8 cellular contexts compared by ENCODE assay signal in genomic region chr7:64887756-64888508, GRCh38. TPM values are rescaled to one million over a fixed set of nuclear protein-coding genes. Genes with fewer than 3 reads are reported as not detected.
DNase-seq lines count a peak whose midpoint lies in the region; ATAC-seq and TF ChIP-seq lines count a peak whose summit lies in the region.

No MANE protein-coding gene starts in this region.

- peaks cover 7% of the 10 kb centered on the region for H3K9me3 ChIP-seq in neural cell (ENCODE audit: low read length)

- H3K4me1 ChIP-seq in foreskin keratinocyte (peaks cover 3% of the 10 kb centered on the region), urinary bladder (ENCODE audit: insufficient read depth) (no peaks in the 10 kb centered on the region)

- TF ChIP-seq RAD21 in neural cell (conservative IDR thresholded peaks at IDR 0.05), result no peak

- TF ChIP-seq CTCF in foreskin keratinocyte (conservative IDR thresholded peaks at IDR 0.05) (peak; percentile 39), neural cell (IDR thresholded peaks at IDR 0.05; ENCODE audit: poor library complexity, severe bottlenecking) (no peak)

- H3K27me3 ChIP-seq in foreskin keratinocyte (peaks cover 30% of the 10 kb centered on the region), neural cell (ENCODE audit: insufficient read depth, low read depth, low read length) (peaks cover 33% of the 10 kb centered on the region)

- no peaks in the 10 kb centered on the region for H3F3A ChIP-seq in neural cell (ENCODE audit: insufficient read depth, low read length, poor library complexity, severe bottlenecking)

- DNase-seq in activated effector memory CD4-positive, alpha-beta T cell treated with anti-CD3 and anti-CD28 coated beads, Interleukin-2, amount 50 U/mL, for 16 hours, result peak; percentile 75
- no peak for DNase-seq in activated effector memory CD4-positive, alpha-beta T cell treated with Interleukin-2 at 50 U/mL for 16 hours
- DNase-seq in activated CD8-positive, alpha-beta memory T cell treated with anti-CD3 and anti-CD28 coated beads for 24 hours, result peak; percentile 81
- DNase-seq in foreskin keratinocyte (no peak), NCI-H2081 treated with DMSO at 0.1 percent for 48 hours (lab: John Stamatoyannopoulos, UW) (no peak)

- H3K9me2 ChIP-seq in neural cell (ENCODE audit: insufficient read depth, low read length), result no peaks in the 10 kb centered on the region

- H3K36me3 ChIP-seq in neural cell (ENCODE audit: insufficient read depth, low read length) (no peaks in the 10 kb centered on the region), urinary bladder (ENCODE audit: insufficient read depth) (no peaks in the 10 kb centered on the region)

- H3K79me2 ChIP-seq in neural cell (replicated peaks; ENCODE audit: insufficient read depth, low read length), result no peaks in the 10 kb centered on the region

- H3K4me3 ChIP-seq in neural cell (ENCODE audit: low read length) (peak overlapping the region; percentile 58), urinary bladder (ENCODE audit: low read depth, low read length) (peak overlapping the region; percentile 41)

- no peak overlapping the region for H3K9ac ChIP-seq in neural cell (ENCODE audit: low read length)

- no peak overlapping the region for H3K4me2 ChIP-seq in neural cell (ENCODE audit: low read length)

- H2AFZ ChIP-seq in neural cell (ENCODE audit: low read depth, low read length), result no peak overlapping the region

- H3K27ac ChIP-seq in foreskin keratinocyte (no peak overlapping the region), neural cell (ENCODE audit: low read length) (no peak overlapping the region), urinary bladder (ENCODE audit: low read depth) (no peak overlapping the region)

- peak; percentile 7 for ATAC-seq in foreskin keratinocyte
- no peak for ATAC-seq in GM18858 (IDR thresholded peaks at IDR 0.05; ENCODE audit: unreplicated experiment)

- H4K20me1 ChIP-seq in neural cell (ENCODE audit: insufficient read depth), result no peaks in the 10 kb centered on the region

- 31% methylated on average over 13 of the region's 13 CpGs for WGBS in urinary bladder

- no peak for TF ChIP-seq EP300 in neural cell (conservative IDR thresholded peaks at IDR 0.05; ENCODE audit: poor library complexity, severe bottlenecking)

TF ChIP-seq in neural cell, 6 proteins besides CTCF, POLR2A, EP300 and RAD21:
- TF ChIP-seq MXI1 (conservative IDR thresholded peaks at IDR 0.05; ENCODE audit: poor library complexity, severe bottlenecking), result no peak
- no peak for TF ChIP-seq POLR2AphosphoS5 (IDR thresholded peaks at IDR 0.05)
- TF ChIP-seq EZH2 (IDR thresholded peaks at IDR 0.05; ENCODE audit: borderline replicate concordance, insufficient read depth, low read length, poor library complexity, severe bottlenecking), result no peak
- TF ChIP-seq TAF1 (IDR thresholded peaks at IDR 0.05; ENCODE audit: low read depth), result no peak
- no peak for TF ChIP-seq REST (IDR thresholded peaks at IDR 0.05; ENCODE audit: borderline replicate concordance)
TF ChIP-seq in neural cell: peak in this region for 0.

RNA-seq across cellular contexts. Expression of gene ZNF273, which starts 15.1 kb away (rescaled TPM):
- total RNA-seq in foreskin keratinocyte, result 3.9 and 5.5 TPM in 2 replicates
- 1.8 and 2.4 TPM in 2 replicates for polyA plus RNA-seq in foreskin keratinocyte
- polyA plus RNA-seq in neural cell, result 19.4 and 21.7 TPM in 2 replicates
- 23.1 and 30.7 TPM in 2 replicates for polyA minus RNA-seq in neural cell
- 22.5 TPM for total RNA-seq in urinary bladder
- 4.6 TPM for polyA plus RNA-seq in urinary bladder

Comparison
In these comparisons a context has a peak if more than half of its experiments do, and no peak if none do; other contexts are left out.
1. DNase-seq: peak in activated effector memory CD4-positive, alpha-beta T cell treated with anti-CD3 and anti-CD28 coated beads, Interleukin-2, amount 50 U/mL, for 16 hours (single experiment) and activated CD8-positive, alpha-beta memory T cell treated with anti-CD3 and anti-CD28 coated beads for 24 hours (single experiment); none in activated effector memory CD4-positive, alpha-beta T cell treated with Interleukin-2 at 50 U/mL for 16 hours (single experiment), foreskin keratinocyte (0 of 2) and NCI-H2081 treated with DMSO at 0.1 percent for 48 hours (single experiment).